Comparison of ENCODE assay signal across 23 cellular contexts in genomic region chr22:20618488-20618887, GRCh38.
"Had no signal": no experiment of that assay in that cellular context is flagged by ENCODE, and none has a peak within 500 bp of the region (broad histone marks: within the 10 kb centered on the region; RNA-seq: fewer than 3 reads in every experiment).

No MANE protein-coding gene starts in this region.

- H3K27ac ChIP-seq: colonic mucosa, gastrocnemius medialis, lower lobe of right lung, ovary, psoas muscle, skin epidermis, spleen, stomach, thyroid gland, vagina had no signal

- H3K4me1 ChIP-seq: colonic mucosa, gastrocnemius medialis, lower lobe of right lung, psoas muscle, spleen, stomach, thyroid gland, vagina had no signal

- DNase-seq: colonic mucosa; effector CD8-positive, alpha-beta T cell; endodermal cell; gastrocnemius medialis; head of caudate nucleus; left ventricle myocardium superior; lower lobe of right lung; naive thymus-derived CD8-positive, alpha-beta T cell; nephron progenitor cell; occipital lobe; ovary; psoas muscle; right cardiac atrium; stimulated activated CD4-positive, alpha-beta T cell treated with anti-CD3 and anti-CD28 coated beads, Interleukin-4, amount 100 ng/mL, for 4 hours; stimulated activated naive B cell treated with anti-CD40 and anti-IgM and Interleukin-4, amounts not matched to agents 10 μg/mL and 1 μg/mL and 100 μg/mL, for 72 hours; stomach; thyroid gland; trophoblast cell had no signal

- H3K4me3 Mint-ChIP-seq: dendritic cell treated with granulocyte-macrophage colony-stimulating factor and Interleukin-4, amounts not matched to agents 40 ng/mL and 50 ng/mL, for 4 days; endodermal cell; naive thymus-derived CD8-positive, alpha-beta T cell; nephron progenitor cell; stimulated activated naive B cell treated with anti-CD40 and anti-IgM and Interleukin-4, amounts not matched to agents 10 μg/mL and 1 μg/mL and 100 μg/mL, for 72 hours had no signal

- H3K27ac Mint-ChIP-seq: dendritic cell treated with granulocyte-macrophage colony-stimulating factor and Interleukin-4, amounts not matched to agents 40 ng/mL and 50 ng/mL, for 4 days; endodermal cell; nephron progenitor cell; stimulated activated naive B cell treated with anti-CD40 and anti-IgM and Interleukin-4, amounts not matched to agents 10 μg/mL and 1 μg/mL and 100 μg/mL, for 72 hours had no signal

- H3K36me3 ChIP-seq: colonic mucosa, gastrocnemius medialis, lower lobe of right lung, ovary, spleen, stomach, thyroid gland, vagina had no signal

- FAIRE-seq: keratinocyte had no signal

- H3K9me3 Mint-ChIP-seq: dendritic cell treated with granulocyte-macrophage colony-stimulating factor and Interleukin-4, amounts not matched to agents 40 ng/mL and 50 ng/mL, for 4 days; endodermal cell; naive thymus-derived CD8-positive, alpha-beta T cell; nephron progenitor cell; stimulated activated naive B cell treated with anti-CD40 and anti-IgM and Interleukin-4, amounts not matched to agents 10 μg/mL and 1 μg/mL and 100 μg/mL, for 72 hours had no signal

- H3K36me3 Mint-ChIP-seq: naive thymus-derived CD8-positive, alpha-beta T cell; stimulated activated naive B cell treated with anti-CD40 and anti-IgM and Interleukin-4, amounts not matched to agents 10 μg/mL and 1 μg/mL and 100 μg/mL, for 72 hours had no signal

- H3K27me3 ChIP-seq: colonic mucosa, gastrocnemius medialis, ovary, spleen, stomach, thyroid gland, vagina had no signal

- H3K9me3 ChIP-seq: colonic mucosa, gastrocnemius medialis, lower lobe of right lung, ovary, psoas muscle, spleen, stomach, thyroid gland, vagina had no signal

- ATAC-seq: gastrocnemius medialis; left ventricle myocardium superior; lower lobe of right lung; naive thymus-derived CD8-positive, alpha-beta T cell; psoas muscle; right cardiac atrium; stimulated activated naive B cell treated with anti-CD40 and anti-IgM and Interleukin-4, amounts not matched to agents 10 μg/mL and 1 μg/mL and 100 μg/mL, for 72 hours had no signal

- H3K27me3 Mint-ChIP-seq: dendritic cell treated with granulocyte-macrophage colony-stimulating factor and Interleukin-4, amounts not matched to agents 40 ng/mL and 50 ng/mL, for 4 days; naive thymus-derived CD8-positive, alpha-beta T cell had no signal

- H3K4me3 ChIP-seq: colonic mucosa, gastrocnemius medialis, lower lobe of right lung, ovary, psoas muscle, skin epidermis, spleen, stomach, thyroid gland, vagina had no signal

- H3K4me1 Mint-ChIP-seq: naive thymus-derived CD8-positive, alpha-beta T cell had no signal
